ENCODE assay signal across 8 cellular contexts in the genomic region with DNA sequence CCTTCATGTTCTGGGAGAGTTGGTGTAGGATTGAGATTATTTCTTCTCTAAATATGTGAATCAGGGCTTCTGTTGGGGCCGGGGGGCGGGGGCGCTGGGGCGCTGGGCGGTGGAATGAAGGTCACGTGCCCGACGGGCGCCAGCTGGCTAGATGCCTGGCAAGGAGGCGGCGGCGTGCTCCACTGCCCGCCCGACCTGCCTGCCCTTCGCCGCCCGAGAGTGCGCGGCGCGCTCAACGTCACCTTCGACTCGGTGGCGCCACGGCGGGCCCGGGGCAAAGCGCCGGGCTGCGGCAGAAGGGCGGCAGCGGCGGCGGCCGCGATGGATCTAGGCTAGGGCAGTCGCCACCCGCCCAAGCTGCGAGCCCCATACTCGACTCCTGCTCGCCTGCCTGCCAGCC. TPM values are rescaled to one million over a fixed set of nuclear protein-coding genes. Genes with fewer than 3 reads are reported as not detected.
A peak's percentile ranks its signal among the peaks of the same experiment; 100 is the strongest.
DNase-seq lines count a peak whose midpoint lies in the region; ATAC-seq and TF ChIP-seq lines count a peak whose summit lies in the region.

No MANE protein-coding gene starts in this region.

- H3K36me3 Mint-ChIP-seq in activated T-cell treated with anti-CD3 and anti-CD28 coated beads, Interleukin-2, amount 50 U/mL, for 24 hours (ENCODE audit: low read depth): no peaks in the 10 kb centered on the region

- intact Hi-C loops in ascending aorta (cut with DNase I): no loop called here

- H3K4me1 ChIP-seq in ascending aorta: no peaks in the 10 kb centered on the region

- no peaks in the 10 kb centered on the region for H3K36me3 ChIP-seq in ascending aorta

- H3K27ac Mint-ChIP-seq in activated T-cell treated with anti-CD3 and anti-CD28 coated beads, Interleukin-2, amount 50 U/mL, for 24 hours: no peak overlapping the region

- no peak overlapping the region for H3K27ac ChIP-seq in ascending aorta

- peaks cover 6% of the 10 kb centered on the region for H3K9me3 Mint-ChIP-seq in activated T-cell treated with anti-CD3 and anti-CD28 coated beads, Interleukin-2, amount 50 U/mL, for 24 hours

- no peaks in the 10 kb centered on the region for H3K27me3 ChIP-seq in ascending aorta

- peaks cover 3% of the 10 kb centered on the region for H3K4me1 Mint-ChIP-seq in activated T-cell treated with anti-CD3 and anti-CD28 coated beads, Interleukin-2, amount 50 U/mL, for 24 hours (ENCODE audit: low read depth)

- peaks cover 66% of the 10 kb centered on the region for H3K27me3 Mint-ChIP-seq in activated T-cell treated with anti-CD3 and anti-CD28 coated beads, Interleukin-2, amount 50 U/mL, for 24 hours

- no peak for ATAC-seq in HG02610 (IDR thresholded peaks at IDR 0.05; ENCODE audit: unreplicated experiment)

- peak overlapping the region; percentile 26 to 33 for H3K4me3 ChIP-seq in ascending aorta

- TF ChIP-seq CTCF in ascending aorta (IDR thresholded peaks at IDR 0.05): no peak

- peak; percentile 34 for DNase-seq in activated T-cell treated with anti-CD3 and anti-CD28 coated beads, Interleukin-2, amount 50 U/mL, for 24 hours
- DNase-seq in activated T-cell treated with anti-CD3 and anti-CD28 coated beads for 4 hours (no peak), ascending aorta (ENCODE audit: low spot score in 2 of 2) (peak in 1 of 2 donors; percentile 64), left kidney (ENCODE audit: low read depth, low spot score) (peak; percentile 81), ureter (ENCODE audit: low spot score) (peak; percentile 47), NCI-H1048 (lab: John Stamatoyannopoulos, UW) (no peak)
- no peak for DNase-seq in effector CD8-positive, alpha-beta T cell (lab: John Stamatoyannopoulos, UW)

- H3K9me3 ChIP-seq in ascending aorta: peaks cover 0 to 3% of the 10 kb centered on the region in 2 donors

- H3K4me3 Mint-ChIP-seq in activated T-cell treated with anti-CD3 and anti-CD28 coated beads, Interleukin-2, amount 50 U/mL, for 24 hours: no peak overlapping the region

RNA-seq across cellular contexts. Expression of a gene that starts 47.0 kb away (rescaled TPM):
- total RNA-seq in ascending aorta (not detected), ureter (not detected)

RNA-seq across cellular contexts. Expression of a gene that starts 48.7 kb away (rescaled TPM):
- 13.7 TPM for total RNA-seq in ascending aorta
- 31.7 TPM for total RNA-seq in ureter

Comparison
In these comparisons a context has a peak if more than half of its experiments do, and no peak if none do; other contexts are left out.
1. DNase-seq: peak in activated T-cell treated with anti-CD3 and anti-CD28 coated beads, Interleukin-2, amount 50 U/mL, for 24 hours (single experiment), left kidney (single experiment) and ureter (single experiment); none in activated T-cell treated with anti-CD3 and anti-CD28 coated beads for 4 hours (single experiment), effector CD8-positive, alpha-beta T cell (single experiment) and NCI-H1048 (single experiment).